Comparison of ENCODE assay signal across 10 cellular contexts in genomic region chr10:48759113-48759901, GRCh38.
A peak's percentile ranks its signal among the peaks of the same experiment; 100 is the strongest.
DNase-seq lines count a peak whose midpoint lies in the region; ATAC-seq and TF ChIP-seq lines count a peak whose summit lies in the region.
"Had no signal": no experiment of that assay in that cellular context is flagged by ENCODE, and none has a peak within 500 bp of the region (broad histone marks: within the 10 kb centered on the region; RNA-seq: fewer than 3 reads in every experiment).

No MANE protein-coding gene starts in this region.

- peak; percentile 26 for DNase-seq in GM10266 (ENCODE audit: extremely low spot score)
- peak; percentile 42 to 43 for DNase-seq in Kasumi-1 (lab: John Stamatoyannopoulos, UW)
- DNase-seq in cerebellar cortex (ENCODE audit: low spot score): no peak
- no peak for DNase-seq in T1000 (lab: John Stamatoyannopoulos, UW)
- no peak for DNase-seq in HT-29 (ENCODE audit: low spot score)
- DNase-seq in epidermal melanocyte (ENCODE audit: insufficient read length, low spot score): no peak
- DNase-seq: pancreas had no signal

- TF ChIP-seq CTCF in GM10266 (IDR thresholded peaks at IDR 0.05; ENCODE audit: control insufficient read depth, insufficient read depth, low read depth, missing control alignments): no peak

- ATAC-seq in GM19372 (IDR thresholded peaks at IDR 0.05; ENCODE audit: low read depth, unreplicated experiment) (peak; percentile 87), HG02884 (IDR thresholded peaks at IDR 0.05; ENCODE audit: unreplicated experiment) (peak; percentile 86)
- ATAC-seq: pancreas, WTC11 had no signal

Comparison
In these comparisons a context has a peak if more than half of its experiments do, and no peak if none do; other contexts are left out.
1. DNase-seq: peak in GM10266 (single experiment) and Kasumi-1 (2 of 2); none in cerebellar cortex (single experiment), T1000 (single experiment), HT-29 (single experiment) and epidermal melanocyte (single experiment).